ENCODE assay signal across 12 cellular contexts in the genomic region with DNA sequence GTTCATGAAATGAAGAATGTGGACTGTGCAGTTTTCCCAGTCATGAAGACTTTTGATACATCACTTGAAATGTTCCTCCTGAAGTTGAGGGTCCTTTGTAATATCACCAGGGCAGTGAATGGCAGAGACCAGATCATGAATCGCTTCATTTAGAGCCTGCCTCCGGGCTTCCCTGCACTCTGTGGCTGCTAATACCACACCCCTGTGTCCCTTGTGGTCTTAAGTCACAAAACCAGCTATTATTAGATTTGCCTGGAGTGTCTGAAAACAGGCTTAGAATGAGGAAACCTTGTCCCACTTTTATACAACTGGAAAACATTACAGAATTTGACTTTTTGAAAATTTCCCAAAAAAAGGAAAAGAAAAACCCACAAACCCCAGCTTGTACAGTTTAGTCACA.
A peak's percentile ranks its signal among the peaks of the same experiment; 100 is the strongest.
DNase-seq lines count a peak whose midpoint lies in the region; ATAC-seq and TF ChIP-seq lines count a peak whose summit lies in the region.
"Had no signal": no experiment of that assay in that cellular context is flagged by ENCODE, and none has a peak within 500 bp of the region (broad histone marks: within the 10 kb centered on the region; RNA-seq: fewer than 3 reads in every experiment).

No MANE protein-coding gene starts in this region.

- H2AK5ac ChIP-seq in IMR-90 (ENCODE audit: low read depth, low read length), result peak overlapping the region; percentile 71; the same call in 1 of the 2 replicates

- peaks cover 25% of the 10 kb centered on the region for H3K9me1 ChIP-seq in IMR-90 (ENCODE audit: insufficient read depth, low read length)

- H2BK5ac ChIP-seq in IMR-90 (ENCODE audit: low read depth, low read length, poor library complexity, severe bottlenecking), result peak overlapping the region; percentile 35

- DNase-seq in IMR-90 (no peak), ascending aorta (ENCODE audit: low spot score in 2 of 2) (no peak), right lobe of liver (no peak), suprapubic skin (ENCODE audit: low spot score in 2 of 2) (no peak), superior temporal gyrus (ENCODE audit: extremely low spot score) (no peak)
- no peak for DNase-seq in activated naive CD8-positive, alpha-beta T cell treated with anti-CD3 and anti-CD28 coated beads, Interleukin-2, amount 50 U/mL, for 24 hours
- DNase-seq: activated CD4-positive, alpha-beta memory T cell treated with anti-CD3 and anti-CD28 coated beads for 36 hours; activated effector memory CD4-positive, alpha-beta T cell treated with Interleukin-2 at 50 U/mL for 16 hours; NCI-H2081 treated with DMSO at 0.1 percent for 48 hours; T-helper 1 cell had no signal

- peak overlapping the region; percentile 66; the same call in 1 of the 3 replicates for H2BK15ac ChIP-seq in IMR-90 (ENCODE audit: low read depth, low read length)

- POLR2A ChIA-PET in IMR-90 (lab: Charles Lee; ENCODE audit: unreplicated experiment), result no interaction called here

- H3K36me3 ChIP-seq in IMR-90 (ENCODE audit: control insufficient read depth, insufficient read depth, low read length) (peaks cover 19% of the 10 kb centered on the region), ascending aorta (no peaks in the 10 kb centered on the region), right lobe of liver (no peaks in the 10 kb centered on the region), suprapubic skin (peaks cover 6% of the 10 kb centered on the region)
- H3K36me3 ChIP-seq: cardiac muscle cell had no signal

- no peak overlapping the region for H2AK9ac ChIP-seq in IMR-90 (replicated peaks; ENCODE audit: low read depth, low read length, poor library complexity)

- H3K4ac ChIP-seq in IMR-90 (ENCODE audit: low read depth, low read length), result peak overlapping the region; percentile 84

- TF ChIP-seq EP300 in suprapubic skin (IDR thresholded peaks at IDR 0.05), result no peak

- peaks cover 11% of the 10 kb centered on the region for H3K36me3 Mint-ChIP-seq in activated naive CD8-positive, alpha-beta T cell treated with anti-CD3 and anti-CD28 coated beads, Interleukin-2, amount 50 U/mL, for 24 hours (ENCODE audit: low read depth)

- H3K79me1 ChIP-seq in IMR-90 (ENCODE audit: low read depth in 1 of 2, low read length in 2 of 2), result peaks cover 7 to 72% of the 10 kb centered on the region in 2 experiments

- in situ Hi-C loops in IMR-90 (cut with MboI; ENCODE audit: low sequenced_read_pairs), result loop anchor here (25.0 kb wide), 1 partner anchor 514 kb away; no protein-coding TSS in a partner anchor

- H2BK20ac ChIP-seq in IMR-90 (ENCODE audit: low read depth, low read length), result peak overlapping the region; percentile 61; the same call in 1 of the 2 replicates

- H3K4me2 ChIP-seq in IMR-90 (ENCODE audit: low read depth, low read length), result no peak overlapping the region

- H3K4me1 Mint-ChIP-seq in activated naive CD8-positive, alpha-beta T cell treated with anti-CD3 and anti-CD28 coated beads, Interleukin-2, amount 50 U/mL, for 24 hours, result no peaks in the 10 kb centered on the region

- intact Hi-C loops in IMR-90 (cut with micrococcal nuclease) (no loop called here), ascending aorta (cut with DNase I) (no loop called here), right lobe of liver (cut with DNase I) (no loop called here)

- no CpG with 5 or more reads among the region's 2 CpGs for WGBS in IMR-90 (ENCODE audit: extremely low coverage in 2 of 2, insufficient read length in 1 of 2), 2 experiments
- WGBS in right lobe of liver (ENCODE audit: insufficient coverage, low coverage, low lambda C conversion rate, missing lambda C conversion rate), result 47% methylated on average over 2 of the region's 2 CpGs
- WGBS in suprapubic skin, result 33% methylated on average over 2 of the region's 2 CpGs

- H3K27me3 Mint-ChIP-seq in activated naive CD8-positive, alpha-beta T cell treated with anti-CD3 and anti-CD28 coated beads, Interleukin-2, amount 50 U/mL, for 24 hours, result no peaks in the 10 kb centered on the region
- H3K27me3 Mint-ChIP-seq: activated CD4-positive, alpha-beta memory T cell treated with anti-CD3 and anti-CD28 coated beads for 36 hours had no signal

- CTCF ChIA-PET in IMR-90 (lab: Yijun Ruan, JAX), result no interaction called here

- H2BK120ac ChIP-seq in IMR-90 (ENCODE audit: low read depth, low read length), result peak overlapping the region; percentile 67

- TF ChIP-seq CTCF in IMR-90 (conservative IDR thresholded peaks at IDR 0.05; ENCODE audit: low read depth, low read length) (no peak), ascending aorta (IDR thresholded peaks at IDR 0.05) (no peak), right lobe of liver (IDR thresholded peaks at IDR 0.05) (no peak), suprapubic skin (IDR thresholded peaks at IDR 0.05) (no peak)

- H2AFZ ChIP-seq in IMR-90 (replicated peaks; ENCODE audit: low read length, poor library complexity), result no peak overlapping the region

- no peak overlapping the region for H3K56ac ChIP-seq in IMR-90 (ENCODE audit: extremely low read depth, insufficient read depth, low read length)

- 0 out of 2 replicates have a peak overlapping the region, but pooled peaks have one; percentile 30 for H4K5ac ChIP-seq in IMR-90 (ENCODE audit: low read depth, low read length)

- H3K4me3 Mint-ChIP-seq in activated naive CD8-positive, alpha-beta T cell treated with anti-CD3 and anti-CD28 coated beads, Interleukin-2, amount 50 U/mL, for 24 hours, result no peak overlapping the region
- H3K4me3 Mint-ChIP-seq: activated CD4-positive, alpha-beta memory T cell treated with anti-CD3 and anti-CD28 coated beads for 36 hours had no signal

- TF ChIP-seq POLR2A in IMR-90 (IDR thresholded peaks at IDR 0.05; ENCODE audit: low read depth, low read length) (no peak), right lobe of liver (IDR thresholded peaks at IDR 0.05) (no peak), suprapubic skin (IDR thresholded peaks at IDR 0.05) (no peak)

- H3K4me1 ChIP-seq in IMR-90 (ENCODE audit: control insufficient read depth, insufficient read depth, low read length), result peaks cover 26% of the 10 kb centered on the region
- H3K4me1 ChIP-seq in ascending aorta, result peaks cover 8 to 27% of the 10 kb centered on the region in 2 donors
- H3K4me1 ChIP-seq in right lobe of liver, result peaks cover 0 to 36% (median 16%) of the 10 kb centered on the region in 4 donors
- peaks cover 48% of the 10 kb centered on the region for H3K4me1 ChIP-seq in suprapubic skin

- H4K20me1 ChIP-seq in IMR-90 (ENCODE audit: insufficient read depth, low read length), result no peaks in the 10 kb centered on the region; the same call in 1 of the 2 replicates

- H3K9me3 ChIP-seq in IMR-90 (ENCODE audit: control insufficient read depth, insufficient read depth, low read length) (no peaks in the 10 kb centered on the region), ascending aorta (no peaks in the 10 kb centered on the region), right lobe of liver (no peaks in the 10 kb centered on the region), suprapubic skin (no peaks in the 10 kb centered on the region)

- H3K9ac ChIP-seq in IMR-90 (ENCODE audit: low read depth, low read length), result no peak overlapping the region

- dilution Hi-C loops in IMR-90 (cut with HindIII; ENCODE audit: low sequenced_read_pairs, unreplicated experiment), result no loop called here

- no peak overlapping the region for H3K27ac Mint-ChIP-seq in activated naive CD8-positive, alpha-beta T cell treated with anti-CD3 and anti-CD28 coated beads, Interleukin-2, amount 50 U/mL, for 24 hours
- H3K27ac Mint-ChIP-seq: activated CD4-positive, alpha-beta memory T cell treated with anti-CD3 and anti-CD28 coated beads for 36 hours had no signal

- ATAC-seq in IMR-90 (ENCODE audit: low read depth) (no peak), right lobe of liver (peak in 2 of 4 donors; percentile 3 to 7), GM19397 (IDR thresholded peaks at IDR 0.05; ENCODE audit: unreplicated experiment) (no peak)
- no peak for ATAC-seq in activated naive CD8-positive, alpha-beta T cell treated with anti-CD3 and anti-CD28 coated beads, Interleukin-2, amount 50 U/mL, for 24 hours

- BruUV-seq in IMR-90 (replicated peaks; lab: Mats Ljungman, UMichigan), result no TSS peak

- H3K27ac ChIP-seq in IMR-90 (ENCODE audit: insufficient read depth, low read length) (peak overlapping the region; percentile 45; the same call in 1 of the 2 replicates), ascending aorta (peak overlapping the region; percentile 72 to 77), right lobe of liver (peak overlapping the region; percentile 33 to 65 (median 59)), suprapubic skin (peak overlapping the region; percentile 65)
- H3K27ac ChIP-seq: cardiac muscle cell had no signal

- peak overlapping the region; percentile 26 to 70; a peak in 2 of 4 replicates for H4K8ac ChIP-seq in IMR-90 (ENCODE audit: low read depth in 2 of 2, low read length in 2 of 2)

- H3K14ac ChIP-seq in IMR-90 (replicated peaks; ENCODE audit: low read depth, low read length), result peak overlapping the region; percentile 72

- H3K18ac ChIP-seq in IMR-90 (ENCODE audit: low read depth, low read length), result peak overlapping the region; percentile 42

- H3K9me3 Mint-ChIP-seq in activated naive CD8-positive, alpha-beta T cell treated with anti-CD3 and anti-CD28 coated beads, Interleukin-2, amount 50 U/mL, for 24 hours, result no peaks in the 10 kb centered on the region
- H3K9me3 Mint-ChIP-seq: activated CD4-positive, alpha-beta memory T cell treated with anti-CD3 and anti-CD28 coated beads for 36 hours had no signal

- TF ChIP-seq RAD21 in IMR-90 (IDR thresholded peaks at IDR 0.05; ENCODE audit: low read length), result no peak

- H3K4me3 ChIP-seq in IMR-90 (ENCODE audit: insufficient read depth, low read depth, low read length), result no peak overlapping the region
- no peak overlapping the region for H3K4me3 ChIP-seq in ascending aorta
- no peak overlapping the region for H3K4me3 ChIP-seq in right lobe of liver
- no peak overlapping the region for H3K4me3 ChIP-seq in suprapubic skin
- H3K4me3 ChIP-seq: cardiac muscle cell had no signal

- no peaks in the 10 kb centered on the region for H3K27me3 ChIP-seq in IMR-90 (ENCODE audit: control insufficient read depth, insufficient read depth, low read length)
- H3K27me3 ChIP-seq in ascending aorta, result no peaks in the 10 kb centered on the region
- no peaks in the 10 kb centered on the region for H3K27me3 ChIP-seq in right lobe of liver
- H3K27me3 ChIP-seq in suprapubic skin, result no peaks in the 10 kb centered on the region
- H3K27me3 ChIP-seq: cardiac muscle cell had no signal

- H3K23ac ChIP-seq in IMR-90 (ENCODE audit: low read depth, low read length), result peak overlapping the region; percentile 30; the same call in 1 of the 2 replicates

- peak overlapping the region; percentile 41; the same call in 1 of the 2 replicates for H4K91ac ChIP-seq in IMR-90 (ENCODE audit: insufficient read depth, low read depth, low read length)

TF ChIP-seq in IMR-90, 13 proteins besides CTCF, POLR2A, EP300 and RAD21 (continues in another document):
- TF ChIP-seq RFX5 (IDR thresholded peaks at IDR 0.05; ENCODE audit: low read depth, low read length) (no peak), RCOR1 (IDR thresholded peaks at IDR 0.05; ENCODE audit: insufficient replicate concordance, low read length) (no peak), FOS (IDR thresholded peaks at IDR 0.05; ENCODE audit: low read depth, low read length) (no peak), BHLHE40 (IDR thresholded peaks at IDR 0.05; ENCODE audit: low read depth, low read length) (no peak), SMC3 (IDR thresholded peaks at IDR 0.05; ENCODE audit: low read depth, low read length) (no peak), MAZ (IDR thresholded peaks at IDR 0.05; ENCODE audit: borderline replicate concordance, low read depth, low read length) (no peak)
